ENCODE assay signal across 11 cellular contexts in genomic region chr2:230870544-230871360, GRCh38. TPM values are rescaled to one million over a fixed set of nuclear protein-coding genes. Genes with fewer than 3 reads are reported as not detected.
DNase-seq lines count a peak whose midpoint lies in the region; ATAC-seq and TF ChIP-seq lines count a peak whose summit lies in the region.
"Had no signal": no experiment of that assay in that cellular context is flagged by ENCODE, and none has a peak within 500 bp of the region (broad histone marks: within the 10 kb centered on the region; RNA-seq: fewer than 3 reads in every experiment).

No MANE protein-coding gene starts in this region.

- no peaks in the 10 kb centered on the region for H3K27me3 ChIP-seq in thoracic aorta (replicated peaks; ENCODE audit: insufficient read depth)

- peak; percentile 15 for DNase-seq in activated CD4-positive, CD25-positive, alpha-beta regulatory T cell treated with anti-CD3 and anti-CD28 coated beads, Interleukin-2, amount 50 U/mL, for 72 hours
- DNase-seq in left lobe of liver (ENCODE audit: low spot score): peak; percentile 43
- DNase-seq in thoracic aorta (ENCODE audit: low spot score): no peak
- no peak for DNase-seq in activated CD4-positive, alpha-beta T cell treated with anti-CD3 and anti-CD28 coated beads for 48 hours
- DNase-seq in cerebellum (ENCODE audit: low spot score): no peak
- DNase-seq: ACHN; activated CD4-positive, alpha-beta T cell treated with anti-CD3 and anti-CD28 coated beads for 4 hours; NCI-H2029 had no signal

- TF ChIP-seq CTCF in thoracic aorta (IDR thresholded peaks at IDR 0.05): no peak

- peak overlapping the region; percentile 23 to 58 for H3K27ac ChIP-seq in thoracic aorta

- ATAC-seq in activated CD4-positive, CD25-positive, alpha-beta regulatory T cell treated with anti-CD3 and anti-CD28 coated beads, Interleukin-2, amount 50 U/mL, for 24 hours: no peak
- no peak; the same call in 2 of the 3 replicates for ATAC-seq in SK-N-SH treated with all-trans-retinoic acid at 6 μM for 48 hours
- no peak for ATAC-seq in left lobe of liver
- no peak for ATAC-seq in thoracic aorta (ENCODE audit: insufficient number of reproducible peaks, low FRiP score, low read depth)
- ATAC-seq in GM18867 (IDR thresholded peaks at IDR 0.05; ENCODE audit: unreplicated experiment): no peak

- H3K36me3 ChIP-seq in thoracic aorta: peaks cover 2% of the 10 kb centered on the region

- no peaks in the 10 kb centered on the region for H3K9me3 ChIP-seq in thoracic aorta

- H3K4me3 ChIP-seq in thoracic aorta: peak overlapping the region; percentile 10

- H3K4me1 ChIP-seq in thoracic aorta (ENCODE audit: control insufficient read depth in 1 of 2, low read depth in 2 of 2): peaks cover 20 to 71% of the 10 kb centered on the region in 2 donors

TF ChIP-seq in SK-N-SH treated with all-trans-retinoic acid at 6 μM for 48 hours, 23 proteins besides CTCF, POLR2A, EP300 and RAD21:
- TF ChIP-seq ZFP3 (CRISPR knock-in tag; IDR thresholded peaks at IDR 0.05) (no peak; the same call in 1 of the 2 replicates), RARB (CRISPR knock-in tag; IDR thresholded peaks at IDR 0.05) (no peak), TCF4 (CRISPR knock-in tag; IDR thresholded peaks at IDR 0.05; ENCODE audit: borderline replicate concordance) (peak; percentile 52; the same call in 1 of the 2 replicates), TOX (CRISPR knock-in tag; IDR thresholded peaks at IDR 0.05; ENCODE audit: borderline replicate concordance) (no peak), POU6F1 (CRISPR knock-in tag; IDR thresholded peaks at IDR 0.05; ENCODE audit: borderline replicate concordance, low read depth) (no peak)
TF ChIP-seq in SK-N-SH treated with all-trans-retinoic acid at 6 μM for 48 hours: peak in this region for 1.

RNA-seq across cellular contexts. Expression of gene ITM2C, which starts 6.0 kb away (rescaled TPM):
- 14.2 TPM for total RNA-seq in left lobe of liver
- 10 to 100 TPM; 65.5 to 70.6 TPM for total RNA-seq in thoracic aorta
- 70.3 TPM for total RNA-seq in cerebellum

RNA-seq across cellular contexts. Expression of gene GPR55, which starts 54.3 kb away (rescaled TPM):
- total RNA-seq in left lobe of liver (not detected), thoracic aorta (not detected), cerebellum (not detected)

Comparison
In these comparisons a context has a peak if more than half of its experiments do, and no peak if none do; other contexts are left out.
1. DNase-seq: peak in activated CD4-positive, CD25-positive, alpha-beta regulatory T cell treated with anti-CD3 and anti-CD28 coated beads, Interleukin-2, amount 50 U/mL, for 72 hours (single experiment) and left lobe of liver (single experiment); none in thoracic aorta (single experiment), activated CD4-positive, alpha-beta T cell treated with anti-CD3 and anti-CD28 coated beads for 48 hours (single experiment) and cerebellum (single experiment).